ENCODE assay signal across 12 cellular contexts in the genomic region with DNA sequence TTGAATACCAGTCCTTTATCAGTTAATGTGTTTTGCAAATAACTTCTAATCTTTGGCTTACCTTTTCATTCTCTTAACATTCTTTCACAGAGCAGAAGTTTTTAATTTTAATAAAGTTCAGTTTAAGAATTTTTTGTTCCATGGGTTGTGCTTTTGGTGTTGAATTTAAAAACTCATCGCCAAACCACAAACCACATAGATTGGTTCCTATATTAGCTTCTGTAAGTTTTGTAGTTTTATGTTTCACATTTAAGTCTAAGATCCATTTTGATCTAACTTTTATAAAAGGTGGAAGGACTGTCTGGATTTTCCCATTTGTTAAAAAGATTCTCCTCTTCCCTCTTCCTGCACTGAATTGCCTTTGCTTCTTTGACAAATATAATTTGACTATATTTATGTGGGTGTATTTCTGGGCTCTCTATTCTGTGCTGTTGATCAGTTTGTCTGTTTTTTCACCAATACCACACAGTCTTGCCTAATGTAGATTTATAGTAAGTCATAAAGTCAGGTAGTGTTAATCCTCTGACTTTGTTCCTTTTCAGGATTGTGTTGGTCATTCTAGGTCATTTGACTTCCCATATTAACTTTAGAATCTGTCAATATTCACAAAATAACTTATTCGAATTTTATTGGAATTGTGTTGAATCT.
"Had no signal": no experiment of that assay in that cellular context is flagged by ENCODE, and none has a peak within 500 bp of the region (broad histone marks: within the 10 kb centered on the region; RNA-seq: fewer than 3 reads in every experiment).

No MANE protein-coding gene starts in this region.

- H3K27ac Mint-ChIP-seq: activated T-helper 17 cell treated with anti-CD3 and anti-CD28 coated beads, Interleukin-2, amount 50 U/mL, for 72 hours; stimulated activated memory B cell treated with anti-CD40 and anti-IgM and Interleukin-4, amounts not matched to agents 10 μg/mL and 1 μg/mL and 100 μg/mL, for 72 hours; type B pancreatic cell had no signal

- H3K27me3 Mint-ChIP-seq: activated T-helper 17 cell treated with anti-CD3 and anti-CD28 coated beads, Interleukin-2, amount 50 U/mL, for 72 hours; stimulated activated memory B cell treated with anti-CD40 and anti-IgM and Interleukin-4, amounts not matched to agents 10 μg/mL and 1 μg/mL and 100 μg/mL, for 72 hours; type B pancreatic cell had no signal

- H3K4me3 Mint-ChIP-seq: activated T-helper 17 cell treated with anti-CD3 and anti-CD28 coated beads, Interleukin-2, amount 50 U/mL, for 72 hours; stimulated activated memory B cell treated with anti-CD40 and anti-IgM and Interleukin-4, amounts not matched to agents 10 μg/mL and 1 μg/mL and 100 μg/mL, for 72 hours; type B pancreatic cell had no signal

- H3K9me3 ChIP-seq: psoas muscle, right lobe of liver had no signal

- ATAC-seq: activated T-helper 17 cell treated with anti-CD3 and anti-CD28 coated beads, Interleukin-2, amount 50 U/mL, for 72 hours; gastrocnemius medialis; left lobe of liver; mucosa of descending colon; psoas muscle; right lobe of liver; stimulated activated memory B cell treated with anti-CD40 and anti-IgM and Interleukin-4, amounts not matched to agents 10 μg/mL and 1 μg/mL and 100 μg/mL, for 72 hours had no signal

- FAIRE-seq: astrocyte, endothelial cell of umbilical vein had no signal

- H3K4me1 ChIP-seq: gastrocnemius medialis, right lobe of liver had no signal

- H3K4me3 ChIP-seq: gastrocnemius medialis, mucosa of descending colon, psoas muscle, right lobe of liver had no signal

- H3K36me3 ChIP-seq: gastrocnemius medialis, right lobe of liver had no signal

- DNase-seq: gastrocnemius medialis, islet precursor cell, mucosa of descending colon, psoas muscle, right lobe of liver, WERI-Rb-1 had no signal

- H3K27ac ChIP-seq: gastrocnemius medialis, psoas muscle, right lobe of liver, WERI-Rb-1 had no signal

- H3K27me3 ChIP-seq: gastrocnemius medialis, right lobe of liver had no signal
